Comparison of ENCODE assay signal across 9 cellular contexts in the genomic region with DNA sequence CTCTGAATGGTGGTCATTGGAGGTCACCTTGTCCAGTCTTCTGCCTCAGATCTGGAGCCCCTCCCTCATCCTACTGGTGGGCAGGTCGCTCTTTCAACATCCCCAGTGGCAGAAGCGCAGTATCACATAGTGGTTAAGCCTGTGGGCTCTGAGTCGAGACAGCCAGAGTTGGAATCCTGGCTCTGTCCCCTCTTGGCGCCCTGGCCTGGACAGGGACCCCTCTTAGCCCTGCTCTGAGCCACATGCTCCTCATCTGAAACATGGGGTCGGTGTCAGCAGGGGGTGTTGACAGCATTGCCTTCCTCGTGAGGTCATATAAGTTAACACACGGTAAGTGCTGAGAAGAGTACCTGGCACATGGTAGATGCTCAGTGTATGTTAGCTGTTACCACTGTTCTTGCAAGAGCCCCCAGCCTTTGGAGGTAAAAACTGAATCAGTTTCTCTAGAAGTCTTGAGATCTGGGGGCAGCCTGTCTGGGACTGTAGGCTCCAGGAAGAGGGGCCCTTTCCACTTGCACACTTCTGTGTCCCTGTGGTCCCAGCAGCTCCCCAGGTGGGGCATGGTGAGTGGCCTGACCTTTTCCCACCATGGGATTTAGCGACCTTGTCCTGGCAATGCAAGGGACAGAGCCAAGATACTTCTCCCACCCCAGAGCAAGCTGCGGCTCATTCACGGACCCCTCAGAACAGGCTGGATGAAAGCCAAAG. TPM values are rescaled to one million over a fixed set of nuclear protein-coding genes. Genes with fewer than 3 reads are reported as not detected.
A peak's percentile ranks its signal among the peaks of the same experiment; 100 is the strongest.
DNase-seq lines count a peak whose midpoint lies in the region; ATAC-seq and TF ChIP-seq lines count a peak whose summit lies in the region.
"Had no signal": no experiment of that assay in that cellular context is flagged by ENCODE, and none has a peak within 500 bp of the region (broad histone marks: within the 10 kb centered on the region; RNA-seq: fewer than 3 reads in every experiment).

No MANE protein-coding gene starts in this region.

- H3K4me3 ChIP-seq in left lung (peak overlapping the region in 1 of 2 donors; percentile 94), stomach smooth muscle (ENCODE audit: low read length in 2 of 2) (no peak overlapping the region), HAP-1 (no peak overlapping the region)

- in situ Hi-C loops in HAP-1 (cut with MboI; ENCODE audit: low sequenced_read_pairs), result no loop called here

- H3K4me3 Mint-ChIP-seq in activated CD8-positive, alpha-beta memory T cell treated with anti-CD3 and anti-CD28 coated beads, Interleukin-2, amount 10 ng/mL, durations not matched to agents 7 days and 5 days, result peak overlapping the region; percentile 96
- H3K4me3 Mint-ChIP-seq in activated T-helper 2 cell treated with anti-CD3 and anti-CD28 coated beads, Interferon-gamma antibody, Interleukin-2, Interleukin-4, amounts not matched to agents 10 μg/mL and 5 μg/mL and 100 μg/mL, durations not matched to agents 14 hours and 24 hours and 36 hours (ENCODE audit: low read depth), result peak overlapping the region; percentile 96

- peaks cover 54% of the 10 kb centered on the region for H3K36me3 Mint-ChIP-seq in activated CD8-positive, alpha-beta memory T cell treated with anti-CD3 and anti-CD28 coated beads, Interleukin-2, amount 10 ng/mL, durations not matched to agents 7 days and 5 days
- H3K36me3 Mint-ChIP-seq in activated T-helper 2 cell treated with anti-CD3 and anti-CD28 coated beads, Interferon-gamma antibody, Interleukin-2, Interleukin-4, amounts not matched to agents 10 μg/mL and 5 μg/mL and 100 μg/mL, durations not matched to agents 14 hours and 24 hours and 36 hours (ENCODE audit: low read depth), result peaks cover 82% of the 10 kb centered on the region

- TF ChIP-seq CTCF in left lung (IDR thresholded peaks at IDR 0.05), result no peak

- CTCF ChIA-PET in activated CD8-positive, alpha-beta memory T cell treated with anti-CD3 and anti-CD28 coated beads, Interleukin-2, amount 10 ng/mL, durations not matched to agents 7 days and 5 days (lab: Charles Lee), result interaction anchor here (0.8 kb wide), 1 partner anchor 26 kb away, joined by 4 read pairs; no protein-coding TSS in a partner anchor

- H3K9me3 ChIP-seq in left lung (no peaks in the 10 kb centered on the region), stomach smooth muscle (ENCODE audit: control insufficient read depth in 2 of 2, low read length in 2 of 2) (no peaks in the 10 kb centered on the region), HAP-1 (no peaks in the 10 kb centered on the region)

- H3K4me1 ChIP-seq in left lung, result peaks cover 60 to 96% of the 10 kb centered on the region in 2 donors
- H3K4me1 ChIP-seq in stomach smooth muscle (ENCODE audit: control insufficient read depth, insufficient read depth, low read length), result peaks cover 60% of the 10 kb centered on the region
- H3K4me1 ChIP-seq in HAP-1, result peaks cover 12% of the 10 kb centered on the region

- H3K27me3 Mint-ChIP-seq in activated CD8-positive, alpha-beta memory T cell treated with anti-CD3 and anti-CD28 coated beads, Interleukin-2, amount 10 ng/mL, durations not matched to agents 7 days and 5 days, result no peaks in the 10 kb centered on the region
- H3K27me3 Mint-ChIP-seq in activated T-helper 2 cell treated with anti-CD3 and anti-CD28 coated beads, Interferon-gamma antibody, Interleukin-2, Interleukin-4, amounts not matched to agents 10 μg/mL and 5 μg/mL and 100 μg/mL, durations not matched to agents 14 hours and 24 hours and 36 hours (ENCODE audit: low read depth), result no peaks in the 10 kb centered on the region

- no peak for ATAC-seq in activated CD8-positive, alpha-beta memory T cell treated with anti-CD3 and anti-CD28 coated beads, Interleukin-2, amount 10 ng/mL, durations not matched to agents 7 days and 5 days
- ATAC-seq in left lung (no peak), HG03460 (IDR thresholded peaks at IDR 0.05; ENCODE audit: unreplicated experiment) (no peak), GM21529 (IDR thresholded peaks at IDR 0.05; ENCODE audit: unreplicated experiment) (no peak)
- ATAC-seq: activated CD4-positive, CD25-positive, alpha-beta regulatory T cell treated with anti-CD3 and anti-CD28 coated beads, Interleukin-2, amount 50 U/mL, for 24 hours had no signal

- H3K27ac Mint-ChIP-seq in activated CD8-positive, alpha-beta memory T cell treated with anti-CD3 and anti-CD28 coated beads, Interleukin-2, amount 10 ng/mL, durations not matched to agents 7 days and 5 days, result peak overlapping the region; percentile 97
- H3K27ac Mint-ChIP-seq in activated T-helper 2 cell treated with anti-CD3 and anti-CD28 coated beads, Interferon-gamma antibody, Interleukin-2, Interleukin-4, amounts not matched to agents 10 μg/mL and 5 μg/mL and 100 μg/mL, durations not matched to agents 14 hours and 24 hours and 36 hours, result peak overlapping the region; percentile 98

- no peaks in the 10 kb centered on the region for H3K27me3 ChIP-seq in left lung
- no peaks in the 10 kb centered on the region for H3K27me3 ChIP-seq in stomach smooth muscle (ENCODE audit: control insufficient read depth in 1 of 2, insufficient read depth in 2 of 2, low read length in 2 of 2)
- H3K27me3 ChIP-seq in HAP-1 (ENCODE audit: low read depth), result no peaks in the 10 kb centered on the region

- peaks cover 42% of the 10 kb centered on the region for H3K4me1 Mint-ChIP-seq in activated CD8-positive, alpha-beta memory T cell treated with anti-CD3 and anti-CD28 coated beads, Interleukin-2, amount 10 ng/mL, durations not matched to agents 7 days and 5 days
- peaks cover 30% of the 10 kb centered on the region for H3K4me1 Mint-ChIP-seq in activated T-helper 2 cell treated with anti-CD3 and anti-CD28 coated beads, Interferon-gamma antibody, Interleukin-2, Interleukin-4, amounts not matched to agents 10 μg/mL and 5 μg/mL and 100 μg/mL, durations not matched to agents 14 hours and 24 hours and 36 hours (ENCODE audit: low read depth)

- no peaks in the 10 kb centered on the region for H3K9me3 Mint-ChIP-seq in activated CD8-positive, alpha-beta memory T cell treated with anti-CD3 and anti-CD28 coated beads, Interleukin-2, amount 10 ng/mL, durations not matched to agents 7 days and 5 days (ENCODE audit: low read depth)
- no peaks in the 10 kb centered on the region for H3K9me3 Mint-ChIP-seq in activated T-helper 2 cell treated with anti-CD3 and anti-CD28 coated beads, Interferon-gamma antibody, Interleukin-2, Interleukin-4, amounts not matched to agents 10 μg/mL and 5 μg/mL and 100 μg/mL, durations not matched to agents 14 hours and 24 hours and 36 hours

- DNase-seq in activated CD8-positive, alpha-beta memory T cell treated with anti-CD3 and anti-CD28 coated beads, Interleukin-2, amount 10 ng/mL, durations not matched to agents 7 days and 5 days, result no peak
- DNase-seq in activated CD8-positive, alpha-beta memory T cell treated with anti-CD3 and anti-CD28 coated beads for 24 hours, result no peak
- DNase-seq in activated T-helper 2 cell treated with anti-CD3 and anti-CD28 coated beads, Interferon-gamma antibody, Interleukin-2, Interleukin-4, amounts not matched to agents 10 μg/mL and 5 μg/mL and 100 μg/mL, durations not matched to agents 14 hours and 24 hours and 36 hours (ENCODE audit: low spot score), result no peak
- peak in 1 of 2 donors; percentile 32 for DNase-seq in left lung
- DNase-seq in HAP-1 (ENCODE audit: low spot score in 2 of 2), result no peak

- intact Hi-C loops in activated T-helper 2 cell treated with anti-CD3 and anti-CD28 coated beads, Interferon-gamma antibody, Interleukin-2, Interleukin-4, amounts not matched to agents 10 μg/mL and 5 μg/mL and 100 μg/mL, durations not matched to agents 14 hours and 24 hours and 36 hours (cut with micrococcal nuclease), result no loop called here
- intact Hi-C loops in left lung (cut with DNase I), result no loop called here

- H3K27ac ChIP-seq in left lung, result peak overlapping the region; percentile 94 to 96
- H3K27ac ChIP-seq in stomach smooth muscle (ENCODE audit: low read length), result peak overlapping the region; percentile 96

- H3K36me3 ChIP-seq in left lung, result peaks cover 8 to 90% of the 10 kb centered on the region in 2 donors
- peaks cover 40 to 46% of the 10 kb centered on the region in 2 donors for H3K36me3 ChIP-seq in stomach smooth muscle (ENCODE audit: control insufficient read depth in 2 of 2, insufficient read depth in 2 of 2, low read length in 2 of 2)
- peaks cover 77% of the 10 kb centered on the region for H3K36me3 ChIP-seq in HAP-1 (replicated peaks)

- peak overlapping the region in 1 of 2 donors; percentile 85 for H3K9ac ChIP-seq in stomach smooth muscle (ENCODE audit: low read length in 2 of 2)

RNA-seq across cellular contexts. Expression of a gene that starts 6.4 kb away (rescaled TPM):
- total RNA-seq in activated CD8-positive, alpha-beta memory T cell treated with anti-CD3 and anti-CD28 coated beads, Interleukin-2, amount 10 ng/mL, durations not matched to agents 7 days and 5 days, result 10 to 100 TPM; 20.9 to 35.4 TPM
- 23.6 and 25.3 TPM in 2 replicates for total RNA-seq in activated T-helper 2 cell treated with anti-CD3 and anti-CD28 coated beads, Interferon-gamma antibody, Interleukin-2, Interleukin-4, amounts not matched to agents 10 μg/mL and 5 μg/mL and 100 μg/mL, durations not matched to agents 14 hours and 24 hours and 36 hours
- total RNA-seq in left lung, result 10 to 100 TPM; 10.2 to 28.0 TPM

RNA-seq across cellular contexts. Expression of a gene that starts 33.8 kb away (rescaled TPM):
- 10 to 100 TPM; 63.2 to 80.7 TPM for total RNA-seq in activated CD8-positive, alpha-beta memory T cell treated with anti-CD3 and anti-CD28 coated beads, Interleukin-2, amount 10 ng/mL, durations not matched to agents 7 days and 5 days
- 87.9 and 93.0 TPM in 2 replicates for total RNA-seq in activated T-helper 2 cell treated with anti-CD3 and anti-CD28 coated beads, Interferon-gamma antibody, Interleukin-2, Interleukin-4, amounts not matched to agents 10 μg/mL and 5 μg/mL and 100 μg/mL, durations not matched to agents 14 hours and 24 hours and 36 hours
- 10 to 100 TPM; 47.7 to 56.0 TPM for total RNA-seq in left lung
